ENCODE assay signal across 8 cellular contexts in the genomic region with DNA sequence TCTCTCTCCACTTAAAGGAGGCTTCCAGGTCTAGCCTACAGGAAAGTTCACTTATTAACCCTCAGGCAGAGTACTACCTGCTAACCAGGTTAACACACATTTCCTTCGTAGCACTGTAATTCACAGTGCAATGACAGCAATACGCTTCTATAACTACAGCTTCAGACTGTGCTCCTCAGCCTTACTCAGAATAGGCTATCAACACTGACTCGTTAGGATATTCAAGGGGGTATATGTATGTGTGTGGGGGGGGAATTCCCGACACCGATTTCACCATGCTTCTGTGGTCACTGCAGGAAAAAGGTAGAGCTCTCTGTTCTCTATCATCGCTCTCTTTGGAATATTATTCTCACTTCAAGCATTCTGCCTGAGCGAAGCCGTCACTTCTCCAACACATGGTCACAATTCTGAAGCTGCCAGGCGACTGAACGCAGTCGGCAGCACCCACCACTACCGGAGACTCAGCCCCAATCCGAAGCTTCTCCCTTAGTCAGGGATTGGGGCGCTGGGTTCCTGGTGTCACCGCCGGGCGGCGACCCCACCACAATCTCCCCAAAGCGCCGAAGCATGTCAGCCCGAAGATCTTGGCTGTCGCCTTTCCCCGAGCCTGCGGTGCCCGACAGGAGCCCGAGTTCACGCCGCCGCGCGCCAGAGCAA.
DNase-seq lines count a peak whose midpoint lies in the region; ATAC-seq and TF ChIP-seq lines count a peak whose summit lies in the region.

No MANE protein-coding gene starts in this region.

- H3K27ac Mint-ChIP-seq in activated naive CD4-positive, alpha-beta T cell treated with anti-CD3 and anti-CD28 coated beads, Interleukin-2, amount 10 ng/mL, durations not matched to agents 7 days and 5 days, result peak overlapping the region; percentile 99

- peaks cover 14% of the 10 kb centered on the region for H3K4me1 ChIP-seq in HUES6 (ENCODE audit: control insufficient read depth, insufficient read depth, low read length)
- H3K4me1 ChIP-seq in iPS-15b (ENCODE audit: control insufficient read depth, insufficient read depth, low read length), result peaks cover 13% of the 10 kb centered on the region

- H3K9me3 ChIP-seq in HUES6 (ENCODE audit: control insufficient read depth, insufficient read depth, low read depth, low read length) (no peaks in the 10 kb centered on the region), iPS-15b (ENCODE audit: control insufficient read depth, insufficient read depth, low read length) (no peaks in the 10 kb centered on the region)

- no peak for DNase-seq in activated naive CD4-positive, alpha-beta T cell treated with anti-CD3 and anti-CD28 coated beads, Interleukin-2, amount 10 ng/mL, durations not matched to agents 7 days and 5 days
- peak; percentile 55 for DNase-seq in stimulated activated CD4-positive, alpha-beta T cell treated with anti-CD3 and anti-CD28 coated beads, Interleukin-4, amount 100 ng/mL, for 1 hour
- DNase-seq in iPS-NIHi7 (ENCODE audit: extremely low spot score) (no peak), NCI-H748 (lab: John Stamatoyannopoulos, UW; ENCODE audit: unreplicated experiment) (no peak)

- no peaks in the 10 kb centered on the region for H3K9me3 Mint-ChIP-seq in activated naive CD4-positive, alpha-beta T cell treated with anti-CD3 and anti-CD28 coated beads, Interleukin-2, amount 10 ng/mL, durations not matched to agents 7 days and 5 days

- peaks cover 61% of the 10 kb centered on the region for H3K4me1 Mint-ChIP-seq in activated naive CD4-positive, alpha-beta T cell treated with anti-CD3 and anti-CD28 coated beads, Interleukin-2, amount 10 ng/mL, durations not matched to agents 7 days and 5 days

- peaks cover 23% of the 10 kb centered on the region for H3K36me3 ChIP-seq in HUES6 (ENCODE audit: control insufficient read depth, insufficient read depth, low read length)
- peaks cover 17% of the 10 kb centered on the region for H3K36me3 ChIP-seq in iPS-15b (ENCODE audit: control insufficient read depth, insufficient read depth, low read length)

- ATAC-seq in GM19455 (IDR thresholded peaks at IDR 0.05; ENCODE audit: unreplicated experiment), result peak; percentile 33

- TF ChIP-seq CTCF in 22Rv1 (IDR thresholded peaks at IDR 0.05), result no peak

- H3K36me3 Mint-ChIP-seq in activated naive CD4-positive, alpha-beta T cell treated with anti-CD3 and anti-CD28 coated beads, Interleukin-2, amount 10 ng/mL, durations not matched to agents 7 days and 5 days, result peaks cover 17% of the 10 kb centered on the region

- H3K27me3 ChIP-seq in HUES6 (ENCODE audit: control insufficient read depth, insufficient read depth, low read length) (no peaks in the 10 kb centered on the region), iPS-15b (ENCODE audit: control insufficient read depth, insufficient read depth, low read length) (no peaks in the 10 kb centered on the region)

- no peaks in the 10 kb centered on the region for H3K27me3 Mint-ChIP-seq in activated naive CD4-positive, alpha-beta T cell treated with anti-CD3 and anti-CD28 coated beads, Interleukin-2, amount 10 ng/mL, durations not matched to agents 7 days and 5 days

- CTCF ChIA-PET in activated naive CD4-positive, alpha-beta T cell treated with anti-CD3 and anti-CD28 coated beads, Interleukin-2, amount 10 ng/mL, durations not matched to agents 7 days and 5 days (lab: Charles Lee), result interaction anchor here (0.8 to 3.6 kb wide), 8 partner anchors 9 to 300 kb away, joined by 3 to 25 read pairs (median 4); a partner anchor contains a TSS

- peak overlapping the region; percentile 97 for H3K4me3 Mint-ChIP-seq in activated naive CD4-positive, alpha-beta T cell treated with anti-CD3 and anti-CD28 coated beads, Interleukin-2, amount 10 ng/mL, durations not matched to agents 7 days and 5 days

- H3K4me3 ChIP-seq in HUES6 (ENCODE audit: low read depth, low read length) (peak overlapping the region; percentile 96), iPS-15b (ENCODE audit: low read depth, low read length) (peak overlapping the region; percentile 100)

- peak overlapping the region; percentile 93 for H3K27ac ChIP-seq in 22Rv1
- peak overlapping the region; percentile 98 for H3K27ac ChIP-seq in HUES6 (ENCODE audit: low read depth, low read length)

- peak overlapping the region; percentile 99 for H3K9ac ChIP-seq in HUES6 (ENCODE audit: low read length)
- H3K9ac ChIP-seq in iPS-15b (ENCODE audit: low read depth, low read length), result peak overlapping the region; percentile 99
